In the genomic region with DNA sequence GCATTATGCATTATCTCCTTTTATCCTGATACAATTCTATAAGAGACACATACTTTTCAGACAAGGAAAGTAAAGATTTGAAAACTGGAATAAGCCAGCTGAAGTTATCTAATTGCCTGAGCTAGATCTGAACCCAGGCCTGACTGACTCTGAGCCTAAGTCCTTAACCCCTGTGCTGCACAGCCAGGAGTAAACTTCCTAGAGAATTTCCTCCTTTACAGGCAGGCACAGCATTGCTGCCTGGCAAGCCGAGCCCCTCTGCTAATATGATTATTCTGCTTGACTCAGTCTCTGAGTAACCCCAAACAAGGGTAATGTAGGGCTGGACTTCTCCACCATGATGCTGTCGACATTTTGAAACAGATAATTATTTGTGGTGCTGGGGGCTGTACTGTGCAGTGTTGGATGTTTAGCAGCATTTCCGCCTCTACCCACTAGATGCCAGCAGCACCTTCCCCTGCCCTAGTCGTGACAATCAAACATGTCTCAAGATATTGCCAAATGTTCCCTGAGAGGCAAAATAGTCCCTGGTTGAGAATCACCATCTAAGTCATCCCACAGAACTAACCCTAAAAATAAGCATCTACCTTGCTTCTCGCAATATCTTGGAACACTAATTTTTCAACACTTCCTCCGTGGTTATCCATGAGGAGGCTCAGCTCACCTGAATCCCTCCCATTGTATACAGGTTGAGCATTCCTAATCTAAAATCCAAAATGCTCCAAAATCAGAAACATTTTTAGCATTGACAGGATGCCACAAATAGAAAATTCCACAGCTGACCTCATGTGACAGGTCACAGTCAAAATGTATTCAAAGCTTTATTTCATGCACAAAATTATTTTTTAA, we compare ENCODE assay signal across 8 cellular contexts. TPM values are rescaled to one million over a fixed set of nuclear protein-coding genes. Genes with fewer than 3 reads are reported as not detected.
A peak's percentile ranks its signal among the peaks of the same experiment; 100 is the strongest.
DNase-seq lines count a peak whose midpoint lies in the region; ATAC-seq and TF ChIP-seq lines count a peak whose summit lies in the region.

No MANE protein-coding gene starts in this region.

- H3K36me3 ChIP-seq in HCT116 (ENCODE audit: control insufficient read depth in 1 of 2, insufficient read depth in 2 of 2, low read length in 2 of 2) (no peaks in the 10 kb centered on the region), cardiac muscle cell (no peaks in the 10 kb centered on the region)

- H4K20me1 ChIP-seq in HCT116 (ENCODE audit: insufficient read depth) = no peaks in the 10 kb centered on the region

- H2AFZ ChIP-seq in HCT116 (ENCODE audit: low read depth, low read length, poor library complexity, severe bottlenecking) = peak overlapping the region; percentile 55

- BruUV-seq in HCT116 (replicated peaks; lab: Mats Ljungman, UMichigan) = no TSS peak

- H3K27me3 ChIP-seq in HCT116 (ENCODE audit: insufficient read depth, low read length) (no peaks in the 10 kb centered on the region), cardiac muscle cell (no peaks in the 10 kb centered on the region)

- TF ChIP-seq POLR2A in HCT116 (IDR thresholded peaks at IDR 0.05; ENCODE audit: borderline replicate concordance, extremely low read depth, insufficient read depth, insufficient read length) = no peak

- H3K27ac ChIP-seq in HCT116 (ENCODE audit: low read depth, low read length) (no peak overlapping the region), cardiac muscle cell (no peak overlapping the region)

- ATAC-seq in HCT116 (peak; percentile 100), sciatic nerve (peak; percentile 78), GM19324 (IDR thresholded peaks at IDR 0.05; ENCODE audit: low FRiP score, unreplicated experiment) (no peak), GM21723 (IDR thresholded peaks at IDR 0.05; ENCODE audit: unreplicated experiment) (no peak)

- RAD21 ChIA-PET in HCT116 (lab: Charles Lee; ENCODE audit: low non-redundant PET in 1 of 2, low total read pairs in 2 of 2, uncharacterized antibody in 2 of 2, unreplicated experiment in 2 of 2) = no interaction called here

- no peaks in the 10 kb centered on the region for H3K9me3 ChIP-seq in HCT116 (ENCODE audit: control insufficient read depth in 1 of 2, insufficient read depth in 1 of 2, low read depth in 1 of 2, low read length in 2 of 2)
- H3K9me3 ChIP-seq in cardiac muscle cell (ENCODE audit: low read depth) = no peaks in the 10 kb centered on the region

- H3K4me3 ChIP-seq in HCT116 (replicated peaks in 1 of 2; ENCODE audit: low read depth in 1 of 2, low read length in 2 of 2) (no peak overlapping the region), cardiac muscle cell (no peak overlapping the region)

- CTCF ChIA-PET in HCT116 (lab: Charles Lee) = interaction anchor here (1.1 to 1.7 kb wide), 4 partner anchors 12 to 221 kb away, joined by 3 to 4 read pairs (median 4); no protein-coding TSS in a partner anchor

- TF ChIP-seq RAD21 in HCT116 (IDR thresholded peaks at IDR 0.05; ENCODE audit: low read depth) = peak; percentile 94

- intact Hi-C loops in HCT116 (cut with micrococcal nuclease) (loop anchor here (1.0 kb wide), 4 partner anchors 25 to 145 kb away; no protein-coding TSS in a partner anchor), sciatic nerve (cut with DNase I) (no loop called here)

- no peaks in the 10 kb centered on the region for H3K79me2 ChIP-seq in HCT116 (ENCODE audit: insufficient read depth, low read length)

- POLR2A ChIA-PET in HCT116 (lab: Charles Lee) = no interaction called here

- H3K4me1 ChIP-seq in HCT116 (ENCODE audit: control insufficient read depth in 1 of 2, insufficient read depth in 2 of 2, low read length in 2 of 2) = 0 out of 4 replicates have a peak, but pooled peaks cover 0 to 6% of the 10 kb centered on the region in 2 experiments
- H3K4me1 ChIP-seq in cardiac muscle cell (ENCODE audit: low read depth) = peaks cover 11% of the 10 kb centered on the region

- H3K9ac ChIP-seq in HCT116 (ENCODE audit: low read length) = no peak overlapping the region

- peak; percentile 43 for DNase-seq in ELF-1 (ENCODE audit: low read depth, low spot score)
- DNase-seq in HCT116 (ENCODE audit: low read depth, low spot score) = peak; percentile 52
- peak; percentile 23 for DNase-seq in NCI-H524 treated with DMSO at 0.1 percent for 48 hours (lab: John Stamatoyannopoulos, UW)
- DNase-seq in activated naive CD4-positive, alpha-beta T cell treated with anti-CD3 and anti-CD28 coated beads, Interleukin-2, amount 50 U/mL, for 16 hours = peak; percentile 34
- peak; percentile 56 to 69 for DNase-seq in cardiac muscle cell (ENCODE audit: low read depth in 1 of 2, low spot score in 1 of 2)
- DNase-seq in sciatic nerve (ENCODE audit: low spot score) = no peak

- H3K4me2 ChIP-seq in HCT116 (ENCODE audit: low read length) = peak overlapping the region; percentile 43

- H3K9me2 ChIP-seq in HCT116 (ENCODE audit: insufficient read depth) = no peaks in the 10 kb centered on the region

- TF ChIP-seq CTCF in HCT116 (IDR thresholded peaks at IDR 0.05 in 2 of 3, conservative IDR thresholded peaks at IDR 0.05 in 1 of 3; ENCODE audit: borderline replicate concordance in 1 of 3, insufficient read depth in 1 of 3, low read depth in 2 of 3, low read length in 2 of 3) (peak; percentile 79 to 93 (median 83)), cardiac muscle cell (IDR thresholded peaks at IDR 0.05; ENCODE audit: low read depth, low read length) (peak; percentile 78)

TF ChIP-seq in HCT116, 20 proteins besides CTCF, POLR2A, EP300 and RAD21 (continues in another document):
- TF ChIP-seq, protein P1, sequence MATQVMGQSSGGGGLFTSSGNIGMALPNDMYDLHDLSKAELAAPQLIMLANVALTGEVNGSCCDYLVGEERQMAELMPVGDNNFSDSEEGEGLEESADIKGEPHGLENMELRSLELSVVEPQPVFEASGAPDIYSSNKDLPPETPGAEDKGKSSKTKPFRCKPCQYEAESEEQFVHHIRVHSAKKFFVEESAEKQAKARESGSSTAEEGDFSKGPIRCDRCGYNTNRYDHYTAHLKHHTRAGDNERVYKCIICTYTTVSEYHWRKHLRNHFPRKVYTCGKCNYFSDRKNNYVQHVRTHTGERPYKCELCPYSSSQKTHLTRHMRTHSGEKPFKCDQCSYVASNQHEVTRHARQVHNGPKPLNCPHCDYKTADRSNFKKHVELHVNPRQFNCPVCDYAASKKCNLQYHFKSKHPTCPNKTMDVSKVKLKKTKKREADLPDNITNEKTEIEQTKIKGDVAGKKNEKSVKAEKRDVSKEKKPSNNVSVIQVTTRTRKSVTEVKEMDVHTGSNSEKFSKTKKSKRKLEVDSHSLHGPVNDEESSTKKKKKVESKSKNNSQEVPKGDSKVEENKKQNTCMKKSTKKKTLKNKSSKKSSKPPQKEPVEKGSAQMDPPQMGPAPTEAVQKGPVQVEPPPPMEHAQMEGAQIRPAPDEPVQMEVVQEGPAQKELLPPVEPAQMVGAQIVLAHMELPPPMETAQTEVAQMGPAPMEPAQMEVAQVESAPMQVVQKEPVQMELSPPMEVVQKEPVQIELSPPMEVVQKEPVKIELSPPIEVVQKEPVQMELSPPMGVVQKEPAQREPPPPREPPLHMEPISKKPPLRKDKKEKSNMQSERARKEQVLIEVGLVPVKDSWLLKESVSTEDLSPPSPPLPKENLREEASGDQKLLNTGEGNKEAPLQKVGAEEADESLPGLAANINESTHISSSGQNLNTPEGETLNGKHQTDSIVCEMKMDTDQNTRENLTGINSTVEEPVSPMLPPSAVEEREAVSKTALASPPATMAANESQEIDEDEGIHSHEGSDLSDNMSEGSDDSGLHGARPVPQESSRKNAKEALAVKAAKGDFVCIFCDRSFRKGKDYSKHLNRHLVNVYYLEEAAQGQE (IDR thresholded peaks at IDR 0.05; ENCODE audit: low read depth) = no peak
- TF ChIP-seq ELF1 (IDR thresholded peaks at IDR 0.05; ENCODE audit: borderline replicate concordance, low read depth) (no peak), CBX3 (IDR thresholded peaks at IDR 0.05; ENCODE audit: low read depth) (no peak), ZFX (IDR thresholded peaks at IDR 0.05) (no peak), EZH2phosphoT487 (IDR thresholded peaks at IDR 0.05; ENCODE audit: borderline replicate concordance) (no peak), SP1 (IDR thresholded peaks at IDR 0.05; ENCODE audit: low read depth) (no peak), EZH2 (IDR thresholded peaks at IDR 0.05) (no peak), CEBPB (IDR thresholded peaks at IDR 0.05; ENCODE audit: low read depth) (peak; percentile 32; the same call in 1 of the 2 replicates), SIN3A (IDR thresholded peaks at IDR 0.05; ENCODE audit: low read depth) (no peak), EGR1 (IDR thresholded peaks at IDR 0.05; ENCODE audit: low read depth) (no peak), ZNF274 (IDR thresholded peaks at IDR 0.05; ENCODE audit: low read depth, low read length) (no peak), POLR2AphosphoS5 (IDR thresholded peaks at IDR 0.05; ENCODE audit: low read depth, low read length) (no peak), YY1 (IDR thresholded peaks at IDR 0.05; ENCODE audit: extremely low read depth, insufficient replicate concordance, low read depth, low read length) (peak; percentile 37), JUND (IDR thresholded peaks at IDR 0.05) (no peak), SRF (IDR thresholded peaks at IDR 0.05; ENCODE audit: low read depth) (0 out of 2 replicates have a peak, but pooled peaks have one; percentile 29), TCF7L2 (IDR thresholded peaks at IDR 0.05; ENCODE audit: borderline replicate concordance, extremely low read depth, insufficient read depth, insufficient read length) (no peak)
- TF ChIP-seq, protein P2, sequence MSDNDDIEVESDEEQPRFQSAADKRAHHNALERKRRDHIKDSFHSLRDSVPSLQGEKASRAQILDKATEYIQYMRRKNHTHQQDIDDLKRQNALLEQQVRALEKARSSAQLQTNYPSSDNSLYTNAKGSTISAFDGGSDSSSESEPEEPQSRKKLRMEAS (IDR thresholded peaks at IDR 0.05) = no peak
- TF ChIP-seq, protein P3, sequence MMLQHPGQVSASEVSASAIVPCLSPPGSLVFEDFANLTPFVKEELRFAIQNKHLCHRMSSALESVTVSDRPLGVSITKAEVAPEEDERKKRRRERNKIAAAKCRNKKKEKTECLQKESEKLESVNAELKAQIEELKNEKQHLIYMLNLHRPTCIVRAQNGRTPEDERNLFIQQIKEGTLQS (IDR thresholded peaks at IDR 0.05) = no peak

RNA-seq across cellular contexts. Expression of a gene that starts 18.5 kb away (rescaled TPM):
- total RNA-seq in HCT116 (2021; ENCODE audit: unreplicated experiment) (not detected), cardiac muscle cell (5.4 and 8.5 TPM in 2 replicates), sciatic nerve (0.18 TPM)
- polyA plus RNA-seq in HCT116 (2012) = 0.03 and 0.16 TPM in 2 replicates
- 5.0 and 8.7 TPM in 2 replicates for polyA plus RNA-seq in cardiac muscle cell

RNA-seq across cellular contexts. Expression of a gene that starts 50.2 kb away (rescaled TPM):
- 70.2 TPM for total RNA-seq in HCT116 (2021; ENCODE audit: unreplicated experiment)
- 98.9 and 197 TPM in 2 replicates for polyA plus RNA-seq in HCT116 (2012)
- total RNA-seq in cardiac muscle cell = 0.48 and 0.70 TPM in 2 replicates
- 0.21 TPM in 1 of 2 replicates, not detected in the other for polyA plus RNA-seq in cardiac muscle cell
- total RNA-seq in sciatic nerve = 2.8 TPM

Comparison
In these comparisons a context has a peak if more than half of its experiments do, and no peak if none do; other contexts are left out.
1. ATAC-seq: peak in HCT116 (single experiment) and sciatic nerve (single experiment); none in GM19324 (single experiment) and GM21723 (single experiment).
2. RNA of a gene that starts 50.2 kb away (total RNA-seq): 70.2 TPM in HCT116 (single experiment); 2.8 TPM in sciatic nerve (single experiment) and 0.48 to 0.70 TPM in cardiac muscle cell; every median in the first group is over 10 times any median in the second.